Comparison of ENCODE assay signal across 3 cellular contexts in genomic region chr15:71784719-71785118, GRCh38.
TF ChIP-seq lines count a peak whose summit lies in the region.

No MANE protein-coding gene starts in this region.

TF ChIP-seq in HCT116, 20 proteins besides CTCF, POLR2A, EP300 and RAD21:
- TF ChIP-seq ELF1 (IDR thresholded peaks at IDR 0.05; ENCODE audit: borderline replicate concordance, low read depth) (no peak), YY1 (IDR thresholded peaks at IDR 0.05; ENCODE audit: extremely low read depth, insufficient replicate concordance, low read depth, low read length) (no peak), POLR2AphosphoS5 (IDR thresholded peaks at IDR 0.05; ENCODE audit: low read depth, low read length) (no peak), MAX (IDR thresholded peaks at IDR 0.05) (no peak), JUND (IDR thresholded peaks at IDR 0.05) (no peak), SP1 (IDR thresholded peaks at IDR 0.05; ENCODE audit: low read depth) (no peak), FOSL1 (IDR thresholded peaks at IDR 0.05; ENCODE audit: low read depth) (no peak), EZH2 (IDR thresholded peaks at IDR 0.05) (no peak), REST (IDR thresholded peaks at IDR 0.05; ENCODE audit: low read depth) (no peak), CEBPB (IDR thresholded peaks at IDR 0.05; ENCODE audit: low read depth) (no peak), ZBTB33 (IDR thresholded peaks at IDR 0.05; ENCODE audit: extremely low read depth, insufficient replicate concordance, low read length) (no peak), TCF7L2 (IDR thresholded peaks at IDR 0.05; ENCODE audit: borderline replicate concordance, extremely low read depth, insufficient read depth, insufficient read length) (no peak), SRF (IDR thresholded peaks at IDR 0.05; ENCODE audit: low read depth) (no peak), ZNF274 (IDR thresholded peaks at IDR 0.05; ENCODE audit: low read depth, low read length) (no peak), SIN3A (IDR thresholded peaks at IDR 0.05; ENCODE audit: low read depth) (no peak), CBX3 (IDR thresholded peaks at IDR 0.05; ENCODE audit: low read depth) (no peak), ZFX (IDR thresholded peaks at IDR 0.05) (no peak)

TF ChIP-seq in HepG2, 621 proteins besides CTCF, POLR2A, EP300 and RAD21:
- TF ChIP-seq XRCC5 (optimal IDR thresholded peaks at IDR 0.05; ENCODE audit: low read length) (peak; percentile 21), CHD2 (IDR thresholded peaks at IDR 0.05; ENCODE audit: low read depth, low read length) (no peak)

TF ChIP-seq in GM12891, 5 proteins besides CTCF, POLR2A, EP300 and RAD21:
- TF ChIP-seq PAX5 (IDR thresholded peaks at IDR 0.05; ENCODE audit: insufficient read depth, low read length, severe bottlenecking), result no peak
- TF ChIP-seq SPI1 (IDR thresholded peaks at IDR 0.05; ENCODE audit: low read depth, low read length), result no peak
- TF ChIP-seq POU2F2 (IDR thresholded peaks at IDR 0.05; ENCODE audit: low read depth, low read length), result no peak
- no peak for TF ChIP-seq TAF1 (IDR thresholded peaks at IDR 0.05; ENCODE audit: low read depth, low read length)
- TF ChIP-seq POLR2AphosphoS5 (IDR thresholded peaks at IDR 0.05; ENCODE audit: low read depth, low read length), result no peak
TF ChIP-seq in GM12891: peak in this region for 0.
